In the genomic region with DNA sequence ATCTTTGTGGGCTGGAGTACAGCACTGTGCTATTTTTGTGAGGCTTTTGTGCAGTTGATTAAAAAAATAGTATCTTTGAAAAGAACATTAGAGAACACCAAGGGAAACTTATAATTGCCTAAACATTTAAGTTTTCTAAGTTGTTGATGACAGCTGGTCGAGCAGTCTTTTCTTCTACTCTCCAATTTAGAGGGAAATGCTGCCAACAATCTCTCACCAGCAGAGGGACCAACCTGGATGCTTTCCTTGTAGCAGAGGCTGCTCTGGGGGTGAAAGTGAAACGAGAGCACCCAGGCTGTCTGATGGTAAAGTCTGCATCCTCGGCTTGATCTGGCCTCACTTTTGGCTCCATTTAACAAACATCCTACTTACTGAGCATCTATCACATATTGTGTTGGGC, we compare ENCODE assay signal across 9 cellular contexts.
DNase-seq lines count a peak whose midpoint lies in the region; ATAC-seq and TF ChIP-seq lines count a peak whose summit lies in the region.
"Had no signal": no experiment of that assay in that cellular context is flagged by ENCODE, and none has a peak within 500 bp of the region (broad histone marks: within the 10 kb centered on the region; RNA-seq: fewer than 3 reads in every experiment).

No MANE protein-coding gene starts in this region.

- H3K9me3 ChIP-seq in A673 (ENCODE audit: low read depth, low read length, poor library complexity, severe bottlenecking): no peaks in the 10 kb centered on the region
- H3K9me3 ChIP-seq in neural progenitor cell (ENCODE audit: low read depth): no peaks in the 10 kb centered on the region
- H3K9me3 ChIP-seq in esophagus squamous epithelium: no peaks in the 10 kb centered on the region

- H3K9ac ChIP-seq in neural progenitor cell: no peak overlapping the region

- no peaks in the 10 kb centered on the region for H3K9me3 Mint-ChIP-seq in neural progenitor cell
- no peaks in the 10 kb centered on the region for H3K9me3 Mint-ChIP-seq in activated T-helper 1 cell treated with anti-CD3 and anti-CD28 coated beads, Interleukin-12 subunit alpha, Interleukin-12 subunit beta, Interleukin-2, Interleukin-4 antibody, amounts not matched to agents 30 ng/mL and 10 ng/mL and 1 ng/mL, durations not matched to agents 14 hours and 24 hours and 36 hours

- no peaks in the 10 kb centered on the region for H3K36me3 Mint-ChIP-seq in neural progenitor cell
- no peaks in the 10 kb centered on the region for H3K36me3 Mint-ChIP-seq in activated T-helper 1 cell treated with anti-CD3 and anti-CD28 coated beads, Interleukin-12 subunit alpha, Interleukin-12 subunit beta, Interleukin-2, Interleukin-4 antibody, amounts not matched to agents 30 ng/mL and 10 ng/mL and 1 ng/mL, durations not matched to agents 14 hours and 24 hours and 36 hours (ENCODE audit: low read depth)
- H3K36me3 Mint-ChIP-seq: naive B cell had no signal

- no peaks in the 10 kb centered on the region for H3K36me3 ChIP-seq in A673 (ENCODE audit: insufficient read depth, low read length, poor library complexity, severe bottlenecking)
- H3K36me3 ChIP-seq in neural progenitor cell: no peaks in the 10 kb centered on the region
- H3K36me3 ChIP-seq in esophagus squamous epithelium: no peaks in the 10 kb centered on the region

- no TSS peak for BruUV-seq in A673 (replicated peaks; lab: Mats Ljungman, UMichigan)

- ATAC-seq in GM19025 (IDR thresholded peaks at IDR 0.05; ENCODE audit: low read depth, unreplicated experiment) (peak; percentile 86), HG03139 (IDR thresholded peaks at IDR 0.05; ENCODE audit: unreplicated experiment) (peak; percentile 82)

- H3K4me3 ChIP-seq in A673 (ENCODE audit: low read depth, low read length, poor library complexity, severe bottlenecking) (no peak overlapping the region), neural progenitor cell (no peak overlapping the region), esophagus squamous epithelium (no peak overlapping the region)

- H3K27ac Mint-ChIP-seq in neural progenitor cell: no peak overlapping the region
- H3K27ac Mint-ChIP-seq in activated T-helper 1 cell treated with anti-CD3 and anti-CD28 coated beads, Interleukin-12 subunit alpha, Interleukin-12 subunit beta, Interleukin-2, Interleukin-4 antibody, amounts not matched to agents 30 ng/mL and 10 ng/mL and 1 ng/mL, durations not matched to agents 14 hours and 24 hours and 36 hours: no peak overlapping the region
- H3K27ac Mint-ChIP-seq: naive B cell had no signal

- H3K27me3 ChIP-seq in A673 (replicated peaks; ENCODE audit: insufficient read depth, low read depth, low read length, poor library complexity): no peaks in the 10 kb centered on the region
- H3K27me3 ChIP-seq in neural progenitor cell: no peaks in the 10 kb centered on the region
- no peaks in the 10 kb centered on the region for H3K27me3 ChIP-seq in esophagus squamous epithelium

- H3K27me3 Mint-ChIP-seq in neural progenitor cell (ENCODE audit: insufficient read depth, low read depth): no peaks in the 10 kb centered on the region
- H3K27me3 Mint-ChIP-seq in activated T-helper 1 cell treated with anti-CD3 and anti-CD28 coated beads, Interleukin-12 subunit alpha, Interleukin-12 subunit beta, Interleukin-2, Interleukin-4 antibody, amounts not matched to agents 30 ng/mL and 10 ng/mL and 1 ng/mL, durations not matched to agents 14 hours and 24 hours and 36 hours (ENCODE audit: insufficient read depth): no peaks in the 10 kb centered on the region
- H3K27me3 Mint-ChIP-seq: naive B cell had no signal

- WGBS in esophagus squamous epithelium, 2 donors: 5 to 8% methylated on average over 3 of the region's 3 CpGs

- H3K4me1 ChIP-seq in A673 (ENCODE audit: insufficient read depth, low read length, poor library complexity, severe bottlenecking) (peaks cover 11% of the 10 kb centered on the region), neural progenitor cell (no peaks in the 10 kb centered on the region), esophagus squamous epithelium (peaks cover 0 to 18% (median 6%) of the 10 kb centered on the region in 3 donors)

- H3K27ac ChIP-seq in A673 (ENCODE audit: low read depth, low read length, poor library complexity, severe bottlenecking) (no peak overlapping the region), neural progenitor cell (no peak overlapping the region), esophagus squamous epithelium (no peak overlapping the region)

- no peaks in the 10 kb centered on the region for H4K20me1 ChIP-seq in neural progenitor cell (ENCODE audit: low read depth)

- peak; percentile 68 for TF ChIP-seq CTCF in A673 (conservative IDR thresholded peaks at IDR 0.05; ENCODE audit: low read depth, low read length)
- TF ChIP-seq CTCF in neural progenitor cell (IDR thresholded peaks at IDR 0.05): peak; percentile 60
- TF ChIP-seq CTCF in esophagus squamous epithelium (IDR thresholded peaks at IDR 0.05): peak in 2 of 6 experiments; percentile 10 to 48

- H3K4me3 Mint-ChIP-seq in neural progenitor cell: no peak overlapping the region
- H3K4me3 Mint-ChIP-seq in activated T-helper 1 cell treated with anti-CD3 and anti-CD28 coated beads, Interleukin-12 subunit alpha, Interleukin-12 subunit beta, Interleukin-2, Interleukin-4 antibody, amounts not matched to agents 30 ng/mL and 10 ng/mL and 1 ng/mL, durations not matched to agents 14 hours and 24 hours and 36 hours: no peak overlapping the region
- H3K4me3 Mint-ChIP-seq: naive B cell had no signal

- no peak for TF ChIP-seq POLR2A in esophagus squamous epithelium (IDR thresholded peaks at IDR 0.05)

- H3K79me2 ChIP-seq in neural progenitor cell (ENCODE audit: low read depth): no peaks in the 10 kb centered on the region

- POLR2A ChIA-PET in A673 (lab: Charles Lee; ENCODE audit: low non-redundant PET): no interaction called here

- intact Hi-C loops in A673 (cut with micrococcal nuclease; ENCODE audit: unreplicated experiment): loop anchor here (10.0 kb wide), 2 partner anchors 277 to 507 kb away; no protein-coding TSS in a partner anchor
- intact Hi-C loops in activated T-helper 1 cell treated with anti-CD3 and anti-CD28 coated beads, Interleukin-12 subunit alpha, Interleukin-12 subunit beta, Interleukin-2, Interleukin-4 antibody, amounts not matched to agents 30 ng/mL and 10 ng/mL and 1 ng/mL, durations not matched to agents 14 hours and 24 hours and 36 hours (cut with micrococcal nuclease): no loop called here
- intact Hi-C loops in esophagus squamous epithelium (cut with DNase I): no loop called here

- H2AFZ ChIP-seq in neural progenitor cell (replicated peaks): peak overlapping the region; percentile 17

- DNase-seq in A673 (ENCODE audit: low spot score): peak; percentile 66
- peak; percentile 4 for DNase-seq in UCSD-AML1 (lab: John Stamatoyannopoulos, UW; ENCODE audit: unreplicated experiment)
- peak; percentile 60 for DNase-seq in neural progenitor cell (ENCODE audit: low spot score)
- no peak for DNase-seq in activated T-helper 1 cell treated with anti-CD3 and anti-CD28 coated beads, Interleukin-12 subunit alpha, Interleukin-12 subunit beta, Interleukin-2, Interleukin-4 antibody, amounts not matched to agents 30 ng/mL and 10 ng/mL and 1 ng/mL, durations not matched to agents 14 hours and 24 hours and 36 hours (ENCODE audit: low spot score)
- DNase-seq in esophagus squamous epithelium (lab: John Stamatoyannopoulos, UW): no peak
- no peak for DNase-seq in DMS79 (lab: John Stamatoyannopoulos, UW)
- DNase-seq: naive B cell had no signal

- H3K4me1 Mint-ChIP-seq in neural progenitor cell: no peaks in the 10 kb centered on the region
- H3K4me1 Mint-ChIP-seq in activated T-helper 1 cell treated with anti-CD3 and anti-CD28 coated beads, Interleukin-12 subunit alpha, Interleukin-12 subunit beta, Interleukin-2, Interleukin-4 antibody, amounts not matched to agents 30 ng/mL and 10 ng/mL and 1 ng/mL, durations not matched to agents 14 hours and 24 hours and 36 hours (ENCODE audit: low read depth): no peaks in the 10 kb centered on the region
- H3K4me1 Mint-ChIP-seq: naive B cell had no signal

- H3K4me2 ChIP-seq in neural progenitor cell: no peak overlapping the region

- CTCF ChIA-PET in A673 (lab: Charles Lee): no interaction called here

- H3F3A ChIP-seq in neural progenitor cell (ENCODE audit: low read depth): no peaks in the 10 kb centered on the region

Comparison
In these comparisons a context has a peak if more than half of its experiments do, and no peak if none do; other contexts are left out.
1. DNase-seq: peak in A673 (single experiment), UCSD-AML1 (single experiment) and neural progenitor cell (single experiment); none in activated T-helper 1 cell treated with anti-CD3 and anti-CD28 coated beads, Interleukin-12 subunit alpha, Interleukin-12 subunit beta, Interleukin-2, Interleukin-4 antibody, amounts not matched to agents 30 ng/mL and 10 ng/mL and 1 ng/mL, durations not matched to agents 14 hours and 24 hours and 36 hours (single experiment), esophagus squamous epithelium (single experiment) and DMS79 (single experiment).